Comparison of ENCODE assay signal across 7 cellular contexts in the genomic region with DNA sequence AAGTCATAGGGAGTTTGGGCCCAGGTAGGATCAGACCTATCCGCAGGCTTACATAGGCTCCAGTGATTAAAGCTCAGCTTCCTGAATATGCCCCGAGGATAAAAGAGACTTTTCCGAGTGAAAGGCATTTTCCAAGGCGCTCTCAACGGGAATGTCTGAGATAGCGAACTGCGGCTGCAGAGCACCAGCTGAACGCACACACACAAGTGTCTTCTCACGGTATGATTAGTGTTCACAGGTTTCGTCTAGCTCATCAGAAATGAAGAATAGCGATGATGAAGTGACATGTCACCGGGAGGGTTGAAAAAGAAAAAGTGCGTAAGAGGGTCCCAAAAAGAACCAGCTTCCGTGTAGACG. TPM values are rescaled to one million over a fixed set of nuclear protein-coding genes. Genes with fewer than 3 reads are reported as not detected.
DNase-seq lines count a peak whose midpoint lies in the region; ATAC-seq and TF ChIP-seq lines count a peak whose summit lies in the region.

No MANE protein-coding gene starts in this region.

- H3K27ac ChIP-seq in SK-N-MC (no peak overlapping the region), prostate gland (peak overlapping the region; percentile 79 to 85)

- H3K9ac ChIP-seq in SK-N-MC (ENCODE audit: insufficient read length) = peak overlapping the region; percentile 74

- H3K4me1 ChIP-seq in prostate gland (replicated peaks) = peaks cover 6% of the 10 kb centered on the region

- WGBS in prostate gland = 4% methylated on average over 15 of the region's 15 CpGs

- no peak for TF ChIP-seq POLR2A in prostate gland (IDR thresholded peaks at IDR 0.05)

- H3K27me3 ChIP-seq in prostate gland (replicated peaks; ENCODE audit: insufficient read depth) = no peaks in the 10 kb centered on the region

- no peaks in the 10 kb centered on the region for H3K9me3 ChIP-seq in SK-N-MC (ENCODE audit: low read depth, low read length)
- no peaks in the 10 kb centered on the region for H3K9me3 ChIP-seq in prostate gland

- DNase-seq in SK-N-MC (ENCODE audit: low read depth, low spot score) (no peak), fibroblast of villous mesenchyme (ENCODE audit: low read depth) (no peak), prostate gland (ENCODE audit: low spot score) (no peak), NCI-H510A treated with DMSO at 0.1 percent for 48 hours (lab: John Stamatoyannopoulos, UW) (no peak), kidney tubule cell (ENCODE audit: low spot score) (no peak)

- ATAC-seq in GM18873 (IDR thresholded peaks at IDR 0.05; ENCODE audit: low FRiP score, unreplicated experiment) = peak; percentile 23
- peak; percentile 26 for ATAC-seq in HG02759 (IDR thresholded peaks at IDR 0.05; ENCODE audit: unreplicated experiment)

- H3K36me3 ChIP-seq in SK-N-MC (ENCODE audit: insufficient read depth, low read length) (no peaks in the 10 kb centered on the region), prostate gland (no peaks in the 10 kb centered on the region)

- intact Hi-C loops in prostate gland (cut with DNase I) = no loop called here

- TF ChIP-seq CTCF in fibroblast of villous mesenchyme (IDR thresholded peaks at IDR 0.05; ENCODE audit: insufficient read depth, low read depth, low read length) (no peak), prostate gland (IDR thresholded peaks at IDR 0.05) (no peak)

- peak overlapping the region; percentile 95 for H3K4me3 ChIP-seq in SK-N-MC
- H3K4me3 ChIP-seq in fibroblast of villous mesenchyme (ENCODE audit: low read depth, low read length) = peak overlapping the region; percentile 76
- H3K4me3 ChIP-seq in prostate gland = peak overlapping the region; percentile 71 to 78

RNA-seq across cellular contexts. Expression of gene CARMIL1, which starts 0.6 kb away (rescaled TPM):
- total RNA-seq in fibroblast of villous mesenchyme = 11.2 and 12.2 TPM in 2 replicates
- total RNA-seq in prostate gland = 10 to 100 TPM; 12.9 to 71.7 TPM
